Comparison of ENCODE assay signal across 29 cellular contexts in genomic region chr3:53593611-53594010, GRCh38.
"Had no signal": no experiment of that assay in that cellular context is flagged by ENCODE, and none has a peak within 500 bp of the region (broad histone marks: within the 10 kb centered on the region; RNA-seq: fewer than 3 reads in every experiment).

No MANE protein-coding gene starts in this region.

- ATAC-seq: activated CD4-positive, CD25-positive, alpha-beta regulatory T cell treated with anti-CD3 and anti-CD28 coated beads, Interleukin-2, amount 50 U/mL, for 24 hours; activated CD8-positive, alpha-beta T cell treated with anti-CD3 and anti-CD28 coated beads for 36 hours; activated T-cell treated with anti-CD3 and anti-CD28 coated beads, Interleukin-2, amount 50 U/mL, for 4 hours; activated T-helper 17 cell treated with anti-CD3 and anti-CD28 coated beads, Interleukin-2, amount 50 U/mL, for 72 hours; esophagus mucosa; foreskin keratinocyte; gastrocnemius medialis; heart left ventricle; T-helper 17 cell had no signal

- DNase-seq: activated B cell treated with CpG ODN at 0.5 μM for 24 hours; activated CD4-positive, alpha-beta T cell treated with anti-CD3 and anti-CD28 coated beads for 48 hours; activated CD4-positive, alpha-beta T cell treated with anti-CD3 and anti-CD28 coated beads, Interleukin-2, amount 50 U/mL, for 1 hour; activated CD4-positive, alpha-beta T cell treated with anti-CD3 and anti-CD28 coated beads, Interleukin-2, amount 50 U/mL, for 48 hours; activated CD8-positive, alpha-beta memory T cell treated with anti-CD3 and anti-CD28 coated beads for 24 hours; activated CD8-positive, alpha-beta T cell treated with anti-CD3 and anti-CD28 coated beads for 36 hours; activated effector memory CD4-positive, alpha-beta T cell treated with Interleukin-2 at 50 U/mL for 16 hours; activated gamma-delta T cell treated with Interleukin-2 at 50 U/mL for 16 hours; activated naive CD4-positive, alpha-beta T cell treated with anti-CD3 and anti-CD28 coated beads, Interleukin-2, amount 50 U/mL, for 16 hours; activated naive CD4-positive, alpha-beta T cell treated with Interleukin-2 at 50 U/mL for 16 hours; activated T-cell treated with anti-CD3 and anti-CD28 coated beads, Interleukin-2, amount 50 U/mL, for 4 hours; amniotic stem cell; anterior cingulate cortex; brain microvascular endothelial cell; colonic mucosa; dorsolateral prefrontal cortex; effector memory CD4-positive, alpha-beta T cell; endodermal cell; foreskin keratinocyte; gastrocnemius medialis; glutamatergic neuron; heart left ventricle; T-helper 1 cell; T-helper 17 cell; T1000; WERI-Rb-1 had no signal

- H3K27ac ChIP-seq: brain microvascular endothelial cell, colonic mucosa, dorsolateral prefrontal cortex, foreskin keratinocyte, gastrocnemius medialis, heart left ventricle, WERI-Rb-1 had no signal

- H3K27me3 ChIP-seq: brain microvascular endothelial cell, colonic mucosa, dorsolateral prefrontal cortex, foreskin keratinocyte, gastrocnemius medialis, heart left ventricle had no signal

- H3K4me1 ChIP-seq: colonic mucosa, foreskin keratinocyte, gastrocnemius medialis, heart left ventricle had no signal

- H3K9me3 ChIP-seq: colonic mucosa, gastrocnemius medialis had no signal

- H3K36me3 ChIP-seq: brain microvascular endothelial cell, colonic mucosa, gastrocnemius medialis, heart left ventricle, WERI-Rb-1 had no signal

- H3K4me3 ChIP-seq: colonic mucosa, dorsolateral prefrontal cortex, gastrocnemius medialis, heart left ventricle had no signal
